Comparison of ENCODE assay signal across 10 cellular contexts in the genomic region with DNA sequence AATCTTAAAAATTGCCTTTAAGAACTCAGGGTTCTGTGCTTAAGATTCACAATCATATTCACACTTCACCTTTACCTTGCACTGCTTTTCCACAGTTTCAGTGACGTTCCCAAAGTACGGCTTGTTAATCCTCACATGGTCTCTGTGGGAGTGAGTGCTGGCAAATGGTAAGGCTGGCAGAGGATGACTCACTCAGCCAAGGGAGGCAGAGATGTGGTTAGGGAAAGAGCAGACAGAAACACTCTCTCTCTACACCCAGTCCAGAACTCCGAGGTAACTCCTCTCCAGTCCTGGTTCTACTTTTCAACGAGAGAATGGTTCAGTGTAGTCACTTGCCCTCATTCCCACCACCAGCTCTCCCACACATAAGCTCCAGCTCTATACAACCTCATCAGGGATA. TPM values are rescaled to one million over a fixed set of nuclear protein-coding genes. Genes with fewer than 3 reads are reported as not detected.
DNase-seq lines count a peak whose midpoint lies in the region; FAIRE-seq and TF ChIP-seq lines count a peak whose summit lies in the region.
"Had no signal": no experiment of that assay in that cellular context is flagged by ENCODE, and none has a peak within 500 bp of the region (broad histone marks: within the 10 kb centered on the region; RNA-seq: fewer than 3 reads in every experiment).

No MANE protein-coding gene starts in this region.

- dilution Hi-C loops in endothelial cell of umbilical vein (cut with MboI; ENCODE audit: extremely low pct_ligation_motif_present, low sequenced_read_pairs): no loop called here

- POLR2A ChIA-PET in SK-N-SH (lab: Yijun Ruan, JAX): no interaction called here
- POLR2A ChIA-PET in endothelial cell of umbilical vein (lab: Charles Lee): no interaction called here

- H3K4me1 ChIP-seq in SK-N-SH (ENCODE audit: control insufficient read depth in 1 of 2, insufficient read depth in 2 of 2, low read depth in 1 of 2, low read length in 1 of 2) (peaks cover 0 to 15% of the 10 kb centered on the region in 2 experiments; a peak in 1 of 4 replicates), endothelial cell of umbilical vein (ENCODE audit: control insufficient read depth, extremely low read depth, insufficient read depth, low read length) (no peaks in the 10 kb centered on the region)

- no peak overlapping the region for H3K9ac ChIP-seq in SK-N-SH
- no peak overlapping the region for H3K9ac ChIP-seq in endothelial cell of umbilical vein (replicated peaks; ENCODE audit: extremely low read depth, insufficient read depth, low read length)
- H3K9ac ChIP-seq: parathyroid adenoma had no signal

- H3K36me3 Mint-ChIP-seq in T-helper 2 cell treated with Interferon-gamma antibody and Interleukin-4, amounts not matched to agents 5 μg/mL and 100 μg/mL, for 36 hours (ENCODE audit: low read depth): peaks cover 81% of the 10 kb centered on the region

- H3K27me3 ChIP-seq in SK-N-SH (ENCODE audit: insufficient read depth) (no peaks in the 10 kb centered on the region), endothelial cell of umbilical vein (ENCODE audit: control insufficient read depth in 2 of 2, insufficient read depth in 2 of 2, low read length in 2 of 2) (peaks cover 12 to 20% of the 10 kb centered on the region in 2 experiments)

- H3K27ac ChIP-seq in SK-N-SH (ENCODE audit: low read depth in 2 of 2, low read length in 1 of 2): peak overlapping the region in 1 of 2 experiments; percentile 19; a peak in 1 of 4 replicates
- no peak overlapping the region for H3K27ac ChIP-seq in endothelial cell of umbilical vein (ENCODE audit: insufficient read depth, low read depth, low read length)
- H3K27ac ChIP-seq: parathyroid adenoma had no signal

- H3F3A ChIP-seq in SK-N-SH (replicated peaks; ENCODE audit: insufficient read depth): peaks cover 12% of the 10 kb centered on the region

- intact Hi-C loops in endothelial cell of umbilical vein (cut with micrococcal nuclease): no loop called here

- FAIRE-seq in endothelial cell of umbilical vein (lab: Jason Lieb, UNC): no peak

- H3K4me3 ChIP-seq in SK-N-SH (ENCODE audit: low read depth in 2 of 2, low read length in 1 of 2): no peak overlapping the region
- H3K4me3 ChIP-seq in endothelial cell of umbilical vein (replicated peaks in 1 of 3; ENCODE audit: insufficient read depth in 1 of 3, low read depth in 1 of 3, low read length in 3 of 3): no peak overlapping the region

- no peaks in the 10 kb centered on the region for H3K9me1 ChIP-seq in endothelial cell of umbilical vein (replicated peaks; ENCODE audit: control insufficient read depth, extremely low read depth, insufficient read depth, low read length)

- H3K79me2 ChIP-seq in SK-N-SH (ENCODE audit: insufficient read depth) (no peaks in the 10 kb centered on the region), endothelial cell of umbilical vein (ENCODE audit: control insufficient read depth, insufficient read depth, low read length) (no peaks in the 10 kb centered on the region)
- H3K79me2 ChIP-seq: parathyroid adenoma had no signal

- no peak for DNase-seq in T-helper 2 cell treated with Interferon-gamma antibody and Interleukin-4, amounts not matched to agents 5 μg/mL and 100 μg/mL, for 36 hours (ENCODE audit: low spot score)
- DNase-seq in T-helper 2 cell (no peak), SK-N-SH (no peak), endothelial cell of umbilical vein (ENCODE audit: low read depth, low spot score) (no peak), renal cortical epithelial cell (ENCODE audit: low read depth) (peak; percentile 86), iPS-NIHi11 (ENCODE audit: low spot score) (no peak), COR-L47 (lab: John Stamatoyannopoulos, UW) (no peak), Kasumi-1 (lab: John Stamatoyannopoulos, UW) (no peak)
- DNase-seq: 8988T had no signal

- H3K27me3 Mint-ChIP-seq in T-helper 2 cell treated with Interferon-gamma antibody and Interleukin-4, amounts not matched to agents 5 μg/mL and 100 μg/mL, for 36 hours (ENCODE audit: low read depth): no peaks in the 10 kb centered on the region

- 16% methylated on average over 4 of the region's 4 CpGs for WGBS in SK-N-SH (ENCODE audit: low lambda C conversion rate)

- TF ChIP-seq CTCF in SK-N-SH (IDR thresholded peaks at IDR 0.05) (no peak), endothelial cell of umbilical vein (IDR thresholded peaks at IDR 0.05; ENCODE audit: extremely low read depth in 1 of 2, insufficient read depth in 1 of 2, low read depth in 1 of 2, low read length in 2 of 2) (no peak)

- H4K20me1 ChIP-seq in SK-N-SH (ENCODE audit: insufficient read depth) (no peaks in the 10 kb centered on the region), endothelial cell of umbilical vein (replicated peaks; ENCODE audit: control insufficient read depth, extremely low read depth, insufficient read depth, low read length) (no peaks in the 10 kb centered on the region)

- peak overlapping the region; percentile 45 for H3K27ac Mint-ChIP-seq in T-helper 2 cell treated with Interferon-gamma antibody and Interleukin-4, amounts not matched to agents 5 μg/mL and 100 μg/mL, for 36 hours

- 0 out of 2 replicates have a peak overlapping the region, but pooled peaks have one; percentile 23 for H2AFZ ChIP-seq in SK-N-SH (ENCODE audit: low read depth)
- H2AFZ ChIP-seq in endothelial cell of umbilical vein (ENCODE audit: low read depth, low read length): no peak overlapping the region
- H2AFZ ChIP-seq: parathyroid adenoma had no signal

- no peaks in the 10 kb centered on the region for H3K36me3 ChIP-seq in SK-N-SH (replicated peaks in 1 of 2; ENCODE audit: control insufficient read depth in 1 of 2, insufficient read depth in 2 of 2, low read length in 1 of 2)
- no peaks in the 10 kb centered on the region for H3K36me3 ChIP-seq in endothelial cell of umbilical vein (ENCODE audit: control insufficient read depth in 2 of 2, extremely low read depth in 1 of 2, insufficient read depth in 2 of 2, low read length in 2 of 2)

- peak overlapping the region; percentile 28 for H3K4me3 Mint-ChIP-seq in T-helper 2 cell treated with Interferon-gamma antibody and Interleukin-4, amounts not matched to agents 5 μg/mL and 100 μg/mL, for 36 hours

- no peaks in the 10 kb centered on the region for H3K9me3 Mint-ChIP-seq in T-helper 2 cell treated with Interferon-gamma antibody and Interleukin-4, amounts not matched to agents 5 μg/mL and 100 μg/mL, for 36 hours

- no TSS peak for BruUV-seq in endothelial cell of umbilical vein (replicated peaks; lab: Mats Ljungman, UMichigan)

- H3K9me2 ChIP-seq in SK-N-SH: no peaks in the 10 kb centered on the region

- peaks cover 80% of the 10 kb centered on the region for H3K4me1 Mint-ChIP-seq in T-helper 2 cell treated with Interferon-gamma antibody and Interleukin-4, amounts not matched to agents 5 μg/mL and 100 μg/mL, for 36 hours (ENCODE audit: low read depth)

- H3K9me3 ChIP-seq in SK-N-SH (no peaks in the 10 kb centered on the region), endothelial cell of umbilical vein (replicated peaks; ENCODE audit: control insufficient read depth, insufficient read depth, low read length) (no peaks in the 10 kb centered on the region)

- H3K4me2 ChIP-seq in SK-N-SH: peak overlapping the region; percentile 29; the same call in 1 of the 2 replicates
- no peak overlapping the region for H3K4me2 ChIP-seq in endothelial cell of umbilical vein (ENCODE audit: insufficient read depth, low read length)

- CTCF ChIA-PET in SK-N-SH (lab: Yijun Ruan, JAX): interaction anchor here (1.0 to 3.4 kb wide), 3 partner anchors 10 to 168 kb away, joined by 3 to 16 read pairs (median 4); a partner anchor contains a TSS
- CTCF ChIA-PET in endothelial cell of umbilical vein (lab: Charles Lee): interaction anchor here (1.2 kb wide), 1 partner anchor 11 kb away, joined by 3 read pairs; no protein-coding TSS in a partner anchor

- no peak for TF ChIP-seq POLR2A in endothelial cell of umbilical vein (IDR thresholded peaks at IDR 0.05; ENCODE audit: low read depth, low read length)

- TF ChIP-seq RAD21 in SK-N-SH (IDR thresholded peaks at IDR 0.05; ENCODE audit: low read length): no peak

- no peak for TF ChIP-seq EP300 in SK-N-SH (IDR thresholded peaks at IDR 0.05; ENCODE audit: borderline replicate concordance in 1 of 2, low read depth in 1 of 2, low read length in 1 of 2)

TF ChIP-seq in SK-N-SH, 30 proteins besides CTCF, POLR2A, EP300 and RAD21 (continues in another document):
- TF ChIP-seq, protein P1, sequence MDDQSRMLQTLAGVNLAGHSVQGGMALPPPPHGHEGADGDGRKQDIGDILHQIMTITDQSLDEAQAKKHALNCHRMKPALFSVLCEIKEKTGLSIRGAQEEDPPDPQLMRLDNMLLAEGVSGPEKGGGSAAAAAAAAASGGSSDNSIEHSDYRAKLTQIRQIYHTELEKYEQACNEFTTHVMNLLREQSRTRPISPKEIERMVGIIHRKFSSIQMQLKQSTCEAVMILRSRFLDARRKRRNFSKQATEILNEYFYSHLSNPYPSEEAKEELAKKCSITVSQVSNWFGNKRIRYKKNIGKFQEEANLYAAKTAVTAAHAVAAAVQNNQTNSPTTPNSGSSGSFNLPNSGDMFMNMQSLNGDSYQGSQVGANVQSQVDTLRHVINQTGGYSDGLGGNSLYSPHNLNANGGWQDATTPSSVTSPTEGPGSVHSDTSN (IDR thresholded peaks at IDR 0.05): no peak

TF ChIP-seq in endothelial cell of umbilical vein, 7 proteins besides CTCF, POLR2A, EP300 and RAD21:
- TF ChIP-seq EZH2 (IDR thresholded peaks at IDR 0.05; ENCODE audit: borderline replicate concordance, low read depth, low read length, severe bottlenecking) (no peak), JUN (IDR thresholded peaks at IDR 0.05; ENCODE audit: borderline replicate concordance, insufficient read depth, insufficient read length, low read depth) (no peak), MYC (IDR thresholded peaks at IDR 0.05; ENCODE audit: low read depth, low read length) (no peak), FOS (IDR thresholded peaks at IDR 0.05; ENCODE audit: borderline replicate concordance, insufficient read depth, low read length) (peak; percentile 23), GATA2 (IDR thresholded peaks at IDR 0.05; ENCODE audit: insufficient read depth, insufficient read length, low read depth, low read length) (no peak), POLR2AphosphoS5 (IDR thresholded peaks at IDR 0.05; ENCODE audit: insufficient read depth, low read depth, low read length) (no peak)

RNA-seq across cellular contexts. Expression of a gene that starts 33.1 kb away (rescaled TPM):
- polyA plus RNA-seq in SK-N-SH (2012; rRNA removed): 0.03 and 0.10 TPM in 2 replicates
- polyA plus RNA-seq in SK-N-SH (2012; cell fraction: cytosol; rRNA removed): 0.06 and 0.09 TPM in 2 replicates
- 0.13 and 0.15 TPM in 2 replicates for polyA plus RNA-seq in SK-N-SH (2012; cell fraction: nucleus; rRNA removed)
- total RNA-seq in endothelial cell of umbilical vein: 0.38 TPM in 1 of 2 replicates, not detected in the other
- polyA plus RNA-seq in endothelial cell of umbilical vein: 0.15 and 0.16 TPM in 2 replicates
- 0.13 and 0.16 TPM in 2 replicates for polyA plus RNA-seq in endothelial cell of umbilical vein (2011; cell fraction: cytosol; rRNA removed)
- 0.24 and 0.27 TPM in 2 replicates for polyA plus RNA-seq in endothelial cell of umbilical vein (2011; cell fraction: nucleus; rRNA removed)
- 0.23 and 0.34 TPM in 2 replicates for polyA plus RNA-seq in endothelial cell of umbilical vein (2012)
- 1.1 and 1.9 TPM in 2 replicates for polyA minus RNA-seq in endothelial cell of umbilical vein
- not detected for polyA minus RNA-seq in endothelial cell of umbilical vein (2011; cell fraction: cytosol; rRNA and poly(A)+ RNA removed)
- 0.24 and 0.82 TPM in 2 replicates for polyA minus RNA-seq in endothelial cell of umbilical vein (2011; cell fraction: nucleus; rRNA and poly(A)+ RNA removed)
- total RNA-seq in renal cortical epithelial cell: 12.1 and 16.3 TPM in 2 replicates
